Comparison of ENCODE assay signal across 23 cellular contexts in the genomic region with DNA sequence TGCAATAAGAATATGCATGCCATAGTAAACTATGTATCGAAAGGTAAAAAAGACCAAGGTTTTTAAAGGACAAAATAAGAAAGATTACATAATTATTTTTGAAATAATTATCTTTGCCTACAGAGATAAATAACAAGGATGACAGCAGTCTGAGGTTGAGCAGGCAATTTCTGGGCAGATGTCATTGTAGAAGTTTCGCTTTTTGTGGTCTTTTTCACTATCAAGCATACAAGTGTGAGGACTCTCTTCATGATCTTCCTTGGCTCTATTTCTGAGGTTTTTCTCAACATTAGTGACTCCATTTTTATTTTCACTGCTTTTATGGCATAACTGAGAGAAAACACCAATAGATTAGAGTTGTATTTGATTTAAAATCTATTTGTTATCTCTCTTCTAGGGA.
DNase-seq lines count a peak whose midpoint lies in the region; ATAC-seq and TF ChIP-seq lines count a peak whose summit lies in the region.
"Had no signal": no experiment of that assay in that cellular context is flagged by ENCODE, and none has a peak within 500 bp of the region (broad histone marks: within the 10 kb centered on the region; RNA-seq: fewer than 3 reads in every experiment).

No MANE protein-coding gene starts in this region.

- H4K20me1 ChIP-seq in OCI-LY3 (ENCODE audit: insufficient read depth, low read length) = no peaks in the 10 kb centered on the region
- H4K20me1 ChIP-seq in smooth muscle cell (ENCODE audit: low read depth) = no peaks in the 10 kb centered on the region
- H4K20me1 ChIP-seq: BLaER1 treated with 17β-estradiol and CSF1 and Interleukin-3, amounts not matched to agents 10 nM and 100 nM had no signal

- no peaks in the 10 kb centered on the region for H3K79me1 ChIP-seq in mesendoderm (ENCODE audit: low read length)

- no peak overlapping the region for H2BK5ac ChIP-seq in mesendoderm (ENCODE audit: low read length)

- H2BK15ac ChIP-seq in mesendoderm (replicated peaks; ENCODE audit: low read depth) = no peak overlapping the region

- H3K27me3 ChIP-seq in OCI-LY3 (ENCODE audit: low read depth, low read length) (no peaks in the 10 kb centered on the region), smooth muscle cell (ENCODE audit: low read depth) (no peaks in the 10 kb centered on the region), mesendoderm (ENCODE audit: insufficient read depth, low read length, poor library complexity) (no peaks in the 10 kb centered on the region)
- H3K27me3 ChIP-seq: BE2C; BLaER1 treated with 17β-estradiol and CSF1 and Interleukin-3, amounts not matched to agents 10 nM and 100 nM had no signal

- H3K9me3 ChIP-seq in OCI-LY3 (ENCODE audit: insufficient read depth, low read length) (no peaks in the 10 kb centered on the region), smooth muscle cell (replicated peaks; ENCODE audit: low read depth) (no peaks in the 10 kb centered on the region)
- H3K9me3 ChIP-seq: A549; BE2C; BLaER1 treated with 17β-estradiol and CSF1 and Interleukin-3, amounts not matched to agents 10 nM and 100 nM; HAP-1 had no signal

- H3K9ac ChIP-seq in OCI-LY3 (ENCODE audit: low read length) (no peak overlapping the region), smooth muscle cell (ENCODE audit: low read depth) (no peak overlapping the region), mesendoderm (ENCODE audit: low read length) (no peak overlapping the region)
- H3K9ac ChIP-seq: BLaER1 treated with 17β-estradiol and CSF1 and Interleukin-3, amounts not matched to agents 10 nM and 100 nM had no signal

- no peak overlapping the region for H4K8ac ChIP-seq in mesendoderm (ENCODE audit: low read depth, low read length)

- peak overlapping the region; percentile 59 for H3K27ac ChIP-seq in OCI-LY3 (ENCODE audit: low read length)
- no peak overlapping the region for H3K27ac ChIP-seq in smooth muscle cell (ENCODE audit: low read depth)
- H3K27ac ChIP-seq in mesendoderm (ENCODE audit: low read depth, low read length) = no peak overlapping the region
- H3K27ac ChIP-seq: A549; BLaER1 treated with 17β-estradiol and CSF1 and Interleukin-3, amounts not matched to agents 10 nM and 100 nM had no signal

- H3K23ac ChIP-seq in mesendoderm (ENCODE audit: low read length) = no peak overlapping the region

- H3K4me3 ChIP-seq in OCI-LY3 (ENCODE audit: low read length) (no peak overlapping the region), smooth muscle cell (no peak overlapping the region), mesendoderm (ENCODE audit: low read length) (no peak overlapping the region)
- H3K4me3 ChIP-seq: A549; BLaER1 treated with 17β-estradiol and CSF1 and Interleukin-3, amounts not matched to agents 10 nM and 100 nM; HAP-1 had no signal

- H3K4ac ChIP-seq in mesendoderm (ENCODE audit: low read depth, low read length) = no peak overlapping the region

- DNase-seq in smooth muscle cell (lab: John Stamatoyannopoulos, UW; ENCODE audit: unreplicated experiment) = no peak
- no peak for DNase-seq in SIG-M5 (lab: John Stamatoyannopoulos, UW)
- no peak for DNase-seq in kidney glomerular epithelial cell (lab: John Stamatoyannopoulos, UW)
- DNase-seq in mesendoderm = no peak
- DNase-seq: 8988T; ACHN; AML-193; BE2C; CD4-positive, alpha-beta T cell; CD8-positive, alpha-beta memory T cell; DMS 273 treated with DMSO at 0.1 percent for 48 hours; DMS79; EL; GDM1; GOT3; HFFc6 had no signal

- no peaks in the 10 kb centered on the region for H3K36me3 ChIP-seq in OCI-LY3 (replicated peaks; ENCODE audit: low read depth, low read length)
- H3K36me3 ChIP-seq in smooth muscle cell (ENCODE audit: low read depth) = no peaks in the 10 kb centered on the region
- no peaks in the 10 kb centered on the region for H3K36me3 ChIP-seq in mesendoderm (ENCODE audit: control insufficient read depth, insufficient read depth, low read length)
- H3K36me3 ChIP-seq: BE2C; BLaER1 treated with 17β-estradiol and CSF1 and Interleukin-3, amounts not matched to agents 10 nM and 100 nM; HAP-1 had no signal

- WGBS in smooth muscle cell (ENCODE audit: low lambda C conversion rate) = 80% methylated on average over 2 of the region's 2 CpGs
- no CpG with 5 or more reads among the region's 2 CpGs for WGBS in mesendoderm (ENCODE audit: extremely low coverage, insufficient coverage, low lambda C conversion rate)

- no peak overlapping the region for H4K5ac ChIP-seq in mesendoderm (ENCODE audit: low read length)

- no peak overlapping the region for H3K18ac ChIP-seq in mesendoderm (ENCODE audit: low read length)

- H3K4me1 ChIP-seq in OCI-LY3 (ENCODE audit: low read length) = peaks cover 30% of the 10 kb centered on the region
- no peaks in the 10 kb centered on the region for H3K4me1 ChIP-seq in smooth muscle cell (ENCODE audit: low read depth)
- H3K4me1 ChIP-seq in mesendoderm (ENCODE audit: control insufficient read depth, low read depth, low read length) = peaks cover 1% of the 10 kb centered on the region
- H3K4me1 ChIP-seq: A549; BE2C; BLaER1 treated with 17β-estradiol and CSF1 and Interleukin-3, amounts not matched to agents 10 nM and 100 nM; HAP-1 had no signal

- no peak overlapping the region for H2BK120ac ChIP-seq in mesendoderm (ENCODE audit: low read depth, low read length)

- no peak overlapping the region for H2AK5ac ChIP-seq in mesendoderm (ENCODE audit: low read length)

- no peaks in the 10 kb centered on the region for H3F3A ChIP-seq in smooth muscle cell (ENCODE audit: low read depth)

- TF ChIP-seq CTCF in OCI-LY3 (IDR thresholded peaks at IDR 0.05; ENCODE audit: low read depth, low read length) (no peak), smooth muscle cell (IDR thresholded peaks at IDR 0.05; ENCODE audit: borderline replicate concordance, insufficient read depth, poor library complexity, severe bottlenecking) (no peak)

- H2AFZ ChIP-seq in OCI-LY3 (ENCODE audit: low read depth, low read length) (no peak overlapping the region), smooth muscle cell (ENCODE audit: low read depth) (no peak overlapping the region)

- no peak overlapping the region for H3K56ac ChIP-seq in mesendoderm (ENCODE audit: low read length)

- ATAC-seq in GM18511 (IDR thresholded peaks at IDR 0.05; ENCODE audit: unreplicated experiment) (peak; percentile 85), GM19463 (IDR thresholded peaks at IDR 0.05; ENCODE audit: unreplicated experiment) (peak; percentile 76), HG02798 (IDR thresholded peaks at IDR 0.05; ENCODE audit: poor library complexity, unreplicated experiment) (peak; percentile 45)
- ATAC-seq: A549 had no signal

- H3K4me2 ChIP-seq in OCI-LY3 (ENCODE audit: low read length) (peak overlapping the region; percentile 47), smooth muscle cell (no peak overlapping the region), mesendoderm (ENCODE audit: low read length) (no peak overlapping the region)
- H3K4me2 ChIP-seq: A549; BLaER1 treated with 17β-estradiol and CSF1 and Interleukin-3, amounts not matched to agents 10 nM and 100 nM had no signal

- no peaks in the 10 kb centered on the region for H3K79me2 ChIP-seq in OCI-LY3 (ENCODE audit: low read length)
- H3K79me2 ChIP-seq in smooth muscle cell (ENCODE audit: low read depth) = no peaks in the 10 kb centered on the region
- H3K79me2 ChIP-seq in mesendoderm (ENCODE audit: control insufficient read depth, insufficient read depth, low read length) = no peaks in the 10 kb centered on the region
